Comparison of ENCODE assay signal across 9 cellular contexts in genomic region chr2:71460595-71461303, GRCh38. TPM values are rescaled to one million over a fixed set of nuclear protein-coding genes. Genes with fewer than 3 reads are reported as not detected.
A peak's percentile ranks its signal among the peaks of the same experiment; 100 is the strongest.
DNase-seq lines count a peak whose midpoint lies in the region; ATAC-seq, FAIRE-seq and TF ChIP-seq lines count a peak whose summit lies in the region.
"Had no signal": no experiment of that assay in that cellular context is flagged by ENCODE, and none has a peak within 500 bp of the region (broad histone marks: within the 10 kb centered on the region; RNA-seq: fewer than 3 reads in every experiment).

No MANE protein-coding gene starts in this region.

- H3K9me2 ChIP-seq in GM23338 (ENCODE audit: insufficient read depth), result no peaks in the 10 kb centered on the region; the same call in 1 of the 2 replicates

- peaks cover 29% of the 10 kb centered on the region for H3K27me3 Mint-ChIP-seq in GM23338 (ENCODE audit: insufficient read depth, low read depth, poor library complexity)

- H3K36me3 ChIP-seq in GM23338 (ENCODE audit: insufficient read depth) (no peaks in the 10 kb centered on the region; the same call in 1 of the 2 replicates), small intestine (ENCODE audit: control insufficient read depth in 2 of 2, insufficient read depth in 2 of 2, low read length in 2 of 2) (no peaks in the 10 kb centered on the region)

- CTCF ChIA-PET in RWPE1 (lab: Yijun Ruan, JAX), result interaction anchor here (0.5 to 3.7 kb wide), 13 partner anchors 8 to 659 kb away, joined by 3 to 46 read pairs (median 3); no protein-coding TSS in a partner anchor

- DNase-seq in GM23338 (ENCODE audit: low spot score), result peak; percentile 54
- DNase-seq in RWPE1 (ENCODE audit: low spot score), result no peak
- peak; percentile 40 for DNase-seq in glomerular visceral epithelial cell (ENCODE audit: extremely low spot score)
- DNase-seq in small intestine, result peak; percentile 10
- DNase-seq in SK-N-DZ (ENCODE audit: low spot score), result no peak
- DNase-seq: foreskin melanocyte had no signal

- H3K36me3 Mint-ChIP-seq in GM23338 (ENCODE audit: low read depth), result peaks cover 15% of the 10 kb centered on the region

- 0 out of 2 replicates have a peak, but pooled peaks cover 4% of the 10 kb centered on the region for H3K79me2 ChIP-seq in GM23338 (replicated peaks; ENCODE audit: insufficient read depth)

- no peak for FAIRE-seq in small intestine (lab: Jason Lieb, UNC)
- FAIRE-seq: TTC549 had no signal

- no peak overlapping the region for H3K4me3 Mint-ChIP-seq in GM23338

- 57 to 69% (median 65%) methylated on average over 9 of the region's 9 CpGs for WGBS in small intestine, 3 donors

- POLR2A ChIA-PET in RWPE1 (lab: Yijun Ruan, JAX; ENCODE audit: low non-redundant PET), result no interaction called here

- H3K4me1 ChIP-seq in GM23338 (ENCODE audit: insufficient read depth) (peaks cover 30% of the 10 kb centered on the region), small intestine (ENCODE audit: control insufficient read depth in 2 of 2, insufficient read depth in 1 of 2, low read depth in 1 of 2, low read length in 1 of 2) (no peaks in the 10 kb centered on the region)

- peak overlapping the region; percentile 61 for H3K4me2 ChIP-seq in GM23338

- no peaks in the 10 kb centered on the region for H3K9me3 ChIP-seq in small intestine (ENCODE audit: control insufficient read depth, low read depth)

- TF ChIP-seq CTCF in GM23338 (conservative IDR thresholded peaks at IDR 0.05; ENCODE audit: low read depth in 2 of 2) (peak; percentile 62 to 96), RWPE1 (conservative IDR thresholded peaks at IDR 0.05; ENCODE audit: low read depth) (peak; percentile 52)

- H3K27me3 ChIP-seq in GM23338 (ENCODE audit: insufficient read depth) (peaks cover 31% of the 10 kb centered on the region), small intestine (ENCODE audit: control insufficient read depth in 2 of 2, insufficient read depth in 2 of 2, low read length in 2 of 2) (peaks cover 3 to 8% of the 10 kb centered on the region in 2 donors)

- H3K27ac ChIP-seq in GM23338 (ENCODE audit: low read depth), result no peak overlapping the region
- no peak overlapping the region for H3K27ac ChIP-seq in RWPE1
- no peak overlapping the region for H3K27ac ChIP-seq in small intestine (ENCODE audit: low read depth in 1 of 2, low read length in 1 of 2)

- no peak overlapping the region for H3K4me3 ChIP-seq in GM23338
- H3K4me3 ChIP-seq in small intestine (ENCODE audit: low read depth in 1 of 2, low read length in 2 of 2), result no peak overlapping the region

- H3K9me3 Mint-ChIP-seq in GM23338, result peaks cover 12% of the 10 kb centered on the region; the same call in 2 of the 3 replicates

- peaks cover 40% of the 10 kb centered on the region for H3K4me1 Mint-ChIP-seq in GM23338

- no peak overlapping the region for H3K27ac Mint-ChIP-seq in GM23338

- H2AFZ ChIP-seq in GM23338, result no peak overlapping the region

- H4K20me1 ChIP-seq in GM23338 (replicated peaks; ENCODE audit: insufficient read depth), result no peaks in the 10 kb centered on the region; the same call in 1 of the 2 replicates

- ATAC-seq in GM23338 (peak; percentile 20), GM21423 (IDR thresholded peaks at IDR 0.05; ENCODE audit: unreplicated experiment) (no peak), HG03135 (IDR thresholded peaks at IDR 0.05; ENCODE audit: unreplicated experiment) (no peak)

- H3F3A ChIP-seq in GM23338 (replicated peaks; ENCODE audit: low read depth), result peaks cover 2% of the 10 kb centered on the region; the same call in 1 of the 2 replicates

TF ChIP-seq in GM23338, 12 proteins besides CTCF, POLR2A, EP300 and RAD21:
- TF ChIP-seq REST (IDR thresholded peaks at IDR 0.05; ENCODE audit: unreplicated experiment), result no peak
- no peak for TF ChIP-seq EZH2 (IDR thresholded peaks at IDR 0.05; ENCODE audit: low read depth, unreplicated experiment)
- TF ChIP-seq STAT1 (IDR thresholded peaks at IDR 0.05; ENCODE audit: unreplicated experiment), result no peak
- TF ChIP-seq ETS1 (IDR thresholded peaks at IDR 0.05), result no peak
- no peak for TF ChIP-seq ZNF331 (CRISPR knock-in tag; IDR thresholded peaks at IDR 0.05; ENCODE audit: low read depth)
TF ChIP-seq in GM23338: peak in this region for 0.

RNA-seq across cellular contexts. Expression of gene DYSF, which starts 7.4 kb away (rescaled TPM):
- total RNA-seq in GM23338 (2014; rRNA removed; shearing (Covaris generic)), result 18.0 and 21.3 TPM in 2 replicates
- polyA plus RNA-seq in GM23338 (2016; fragmentation: Nextera tagmentation; extraction: Ambion mirVana), result 6.4 and 7.3 TPM in 2 replicates
- 1 to 10 TPM in 2 of 3 donors, under 1 TPM in 1; 0.67 to 5.0 (median 1.9) TPM for polyA plus RNA-seq in small intestine
- 0.15 TPM in 1 of 2 replicates, not detected in the other for polyA plus RNA-seq in SK-N-DZ (2014; cell fraction: cytosol; rRNA removed)
- not detected in 2 replicates for polyA plus RNA-seq in SK-N-DZ (2014; cell fraction: nucleus; rRNA removed)

Comparison
In these comparisons a context has a peak if more than half of its experiments do, and no peak if none do; other contexts are left out.
1. DNase-seq: peak in GM23338 (single experiment), glomerular visceral epithelial cell (single experiment) and small intestine (single experiment); none in RWPE1 (single experiment) and SK-N-DZ (single experiment).